Comparison of ENCODE assay signal across 8 cellular contexts in the genomic region with DNA sequence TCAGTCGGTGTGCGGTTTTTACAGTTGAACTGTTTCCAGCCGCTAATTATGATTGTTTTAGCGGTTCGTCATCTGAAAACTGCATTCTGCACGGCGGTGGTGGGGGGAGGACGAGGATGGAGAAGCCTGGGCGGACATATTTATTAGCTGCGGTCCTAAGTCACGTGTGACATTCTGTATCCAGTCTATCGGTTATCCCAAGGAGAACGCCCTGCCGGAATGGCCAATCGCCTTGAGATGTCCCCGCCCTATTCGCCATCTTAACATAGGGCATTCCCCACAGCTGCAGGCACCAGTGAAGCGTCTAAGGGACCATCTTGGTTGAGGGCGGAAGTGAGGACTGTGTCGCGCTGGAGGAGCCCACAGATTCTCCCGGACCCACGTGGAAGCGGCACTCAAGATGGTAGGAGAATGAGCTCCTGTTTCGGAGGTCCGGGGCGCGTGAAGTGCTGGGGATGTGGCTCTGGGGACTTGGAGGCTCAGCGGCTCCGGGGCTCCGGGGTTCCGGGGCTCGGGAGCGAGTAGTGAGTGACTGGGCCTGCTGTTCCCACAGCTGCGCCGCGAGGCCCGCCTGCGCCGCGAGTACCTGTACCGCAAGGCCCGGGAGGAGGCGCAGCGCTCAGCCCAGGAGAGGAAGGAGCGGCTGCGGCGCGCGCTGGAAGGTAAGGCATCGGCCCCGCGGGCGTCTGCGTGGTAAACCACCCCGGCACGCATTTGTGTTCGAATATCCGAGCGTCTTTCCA. TPM values are rescaled to one million over a fixed set of nuclear protein-coding genes. Genes with fewer than 3 reads are reported as not detected.
A peak's percentile ranks its signal among the peaks of the same experiment; 100 is the strongest.
DNase-seq lines count a peak whose midpoint lies in the region; ATAC-seq, FAIRE-seq and TF ChIP-seq lines count a peak whose summit lies in the region.

A gene with protein sequence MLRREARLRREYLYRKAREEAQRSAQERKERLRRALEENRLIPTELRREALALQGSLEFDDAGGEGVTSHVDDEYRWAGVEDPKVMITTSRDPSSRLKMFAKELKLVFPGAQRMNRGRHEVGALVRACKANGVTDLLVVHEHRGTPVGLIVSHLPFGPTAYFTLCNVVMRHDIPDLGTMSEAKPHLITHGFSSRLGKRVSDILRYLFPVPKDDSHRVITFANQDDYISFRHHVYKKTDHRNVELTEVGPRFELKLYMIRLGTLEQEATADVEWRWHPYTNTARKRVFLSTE (plus strand): TSS at position 365 of the 743 bp plus-strand sequence. CDS start 36 bp downstream, at position 401.

- CTCF ChIA-PET in BJ (lab: Yijun Ruan, JAX) = interaction anchor here (0.6 to 4.0 kb wide), 6 partner anchors 10 to 161 kb away, joined by 3 to 33 read pairs (median 6); a partner anchor contains a TSS

- DNase-seq in BJ (ENCODE audit: low read depth) (peak; percentile 99), GM19239 (ENCODE audit: insufficient read length, low spot score) (peak; percentile 77), NCI-H526 (lab: John Stamatoyannopoulos, UW) (peak; percentile 99), coronary artery (ENCODE audit: low spot score) (peak; percentile 99), left kidney (ENCODE audit: low read depth, low spot score) (peak; percentile 100)
- DNase-seq in activated CD4-positive, alpha-beta T cell treated with anti-CD3 and anti-CD28 coated beads, Interleukin-2, amount 10 ng/mL, durations not matched to agents 24 days and 14 days = peak; percentile 99
- peak; percentile 92 for DNase-seq in stimulated activated CD4-positive, alpha-beta T cell treated with anti-CD3 and anti-CD28 coated beads, Interleukin-2, amount 100 ng/mL, for 4 hours (ENCODE audit: low read depth)

- POLR2A ChIA-PET in BJ (lab: Charles Lee) = interaction anchor here (0.5 to 1.2 kb wide), 6 partner anchors 13 to 1780 kb away, joined by 3 to 13 read pairs (median 4); a partner anchor contains a TSS

- H3K4me3 ChIP-seq in BJ (ENCODE audit: low read depth, low read length) (peak within 1 kb of the TSS; percentile 57), coronary artery (peak within 1 kb of the TSS; percentile 91)

- TF ChIP-seq CTCF in BJ (IDR thresholded peaks at IDR 0.05; ENCODE audit: insufficient read depth, low read depth, low read length) = peak; percentile 55
- no peak for TF ChIP-seq CTCF in coronary artery (IDR thresholded peaks at IDR 0.05)

- H3K36me3 Mint-ChIP-seq in activated CD4-positive, alpha-beta T cell treated with anti-CD3 and anti-CD28 coated beads, Interleukin-2, amount 10 ng/mL, durations not matched to agents 24 days and 14 days (ENCODE audit: low read depth) = peaks cover 68% of the 10 kb centered on the region

- peak within 1 kb of the TSS; percentile 97 for H3K27ac Mint-ChIP-seq in activated CD4-positive, alpha-beta T cell treated with anti-CD3 and anti-CD28 coated beads, Interleukin-2, amount 10 ng/mL, durations not matched to agents 24 days and 14 days

- ATAC-seq in HG03460 (IDR thresholded peaks at IDR 0.05; ENCODE audit: unreplicated experiment) = peak; percentile 88

- H3K4me1 Mint-ChIP-seq in activated CD4-positive, alpha-beta T cell treated with anti-CD3 and anti-CD28 coated beads, Interleukin-2, amount 10 ng/mL, durations not matched to agents 24 days and 14 days = peaks cover 24% of the 10 kb centered on the region

- no peaks in the 10 kb centered on the region for H3K9me3 Mint-ChIP-seq in activated CD4-positive, alpha-beta T cell treated with anti-CD3 and anti-CD28 coated beads, Interleukin-2, amount 10 ng/mL, durations not matched to agents 24 days and 14 days

- H3K27ac ChIP-seq in coronary artery = peak within 1 kb of the TSS; percentile 87 to 88

- no peaks in the 10 kb centered on the region for H3K27me3 ChIP-seq in BJ (ENCODE audit: control insufficient read depth, insufficient read depth, low read length)

- H3K27me3 Mint-ChIP-seq in activated CD4-positive, alpha-beta T cell treated with anti-CD3 and anti-CD28 coated beads, Interleukin-2, amount 10 ng/mL, durations not matched to agents 24 days and 14 days = no peaks in the 10 kb centered on the region

- H3K36me3 ChIP-seq in BJ (ENCODE audit: control insufficient read depth, insufficient read depth, low read length) = peaks cover 24% of the 10 kb centered on the region

- FAIRE-seq in GM19239 (lab: Jason Lieb, UNC) = peak; percentile 93

- intact Hi-C loops in activated CD4-positive, alpha-beta T cell treated with anti-CD3 and anti-CD28 coated beads, Interleukin-2, amount 10 ng/mL, durations not matched to agents 24 days and 14 days (cut with micrococcal nuclease) = loop anchor here (1.0 kb wide), 4 partner anchors 14 to 161 kb away; a partner anchor contains a TSS

- H3K4me3 Mint-ChIP-seq in activated CD4-positive, alpha-beta T cell treated with anti-CD3 and anti-CD28 coated beads, Interleukin-2, amount 10 ng/mL, durations not matched to agents 24 days and 14 days = peak within 1 kb of the TSS; percentile 97

RNA-seq across cellular contexts. Expression of the gene that starts here (rescaled TPM):
- polyA plus RNA-seq in BJ (2011; rRNA removed) = 80.9 and 144 TPM in 2 replicates
- polyA minus RNA-seq in BJ (2011; rRNA and poly(A)+ RNA removed) = 44.3 and 103 TPM in 2 replicates
- total RNA-seq in activated CD4-positive, alpha-beta T cell treated with anti-CD3 and anti-CD28 coated beads, Interleukin-2, amount 10 ng/mL, durations not matched to agents 24 days and 14 days = 177 and 178 TPM in 2 replicates

Comparison
In these comparisons a context has a peak if more than half of its experiments do, and no peak if none do; other contexts are left out.
1. Peak in every context shown above with its lines: DNase-seq, ATAC-seq, H3K4me3 ChIP-seq and H3K27ac ChIP-seq.